ENCODE assay signal across 14 cellular contexts in the genomic region with DNA sequence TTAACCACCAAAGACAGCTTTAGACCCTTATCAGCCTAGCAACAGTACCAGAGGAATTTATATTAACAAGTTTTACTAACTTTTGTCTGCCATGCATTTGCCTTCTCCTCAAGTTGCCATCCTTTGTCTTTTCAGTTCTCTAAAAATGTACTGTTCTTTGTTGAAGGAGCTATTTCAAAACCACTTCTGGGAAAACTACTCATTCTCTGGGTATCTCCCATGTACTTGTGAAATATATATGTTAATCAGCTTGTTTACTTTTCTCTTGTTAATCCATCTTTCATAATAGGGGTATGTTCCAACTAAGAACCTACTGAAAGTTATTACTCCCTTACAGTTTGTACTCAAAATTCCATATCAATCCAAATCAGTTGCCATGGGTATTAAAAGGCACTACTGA. TPM values are rescaled to one million over a fixed set of nuclear protein-coding genes. Genes with fewer than 3 reads are reported as not detected.
A peak's percentile ranks its signal among the peaks of the same experiment; 100 is the strongest.
DNase-seq lines count a peak whose midpoint lies in the region; ATAC-seq and TF ChIP-seq lines count a peak whose summit lies in the region.
"Had no signal": no experiment of that assay in that cellular context is flagged by ENCODE, and none has a peak within 500 bp of the region (broad histone marks: within the 10 kb centered on the region; RNA-seq: fewer than 3 reads in every experiment).

No MANE protein-coding gene starts in this region.

- H3K4me3 ChIP-seq in breast epithelium = no peak overlapping the region
- H3K4me3 ChIP-seq: BLaER1, pancreas, thyroid gland had no signal

- DNase-seq in MCF 10A (ENCODE audit: unreplicated experiment) = peak; percentile 90
- no peak for DNase-seq in breast epithelium (ENCODE audit: low spot score in 2 of 2)
- peak; percentile 72 for DNase-seq in NCI-H460 (ENCODE audit: extremely low read depth, low read depth)
- DNase-seq in fibroblast of gingiva (ENCODE audit: low read depth) = peak; percentile 85
- DNase-seq in stromal cell of bone marrow (ENCODE audit: low read depth) = peak; percentile 51
- DNase-seq in nephron progenitor cell = no peak
- DNase-seq: GOT3, NCI-H2171 treated with DMSO at 0.1 percent for 48 hours, pancreas, thyroid gland had no signal

- H3K9me3 Mint-ChIP-seq in MCF 10A (ENCODE audit: unreplicated experiment) (no peaks in the 10 kb centered on the region), nephron progenitor cell (no peaks in the 10 kb centered on the region)
- H3K9me3 Mint-ChIP-seq: WTC11 had no signal

- TF ChIP-seq CTCF in MCF 10A (IDR thresholded peaks at IDR 0.05; ENCODE audit: unreplicated experiment) (no peak), breast epithelium (IDR thresholded peaks at IDR 0.05) (no peak), nephron progenitor cell (IDR thresholded peaks at IDR 0.05) (no peak)

- ATAC-seq in HG02798 (IDR thresholded peaks at IDR 0.05; ENCODE audit: poor library complexity, unreplicated experiment) (no peak), HG03280 (IDR thresholded peaks at IDR 0.05; ENCODE audit: unreplicated experiment) (no peak)
- ATAC-seq: WTC11 had no signal

- TF ChIP-seq POLR2A in breast epithelium (IDR thresholded peaks at IDR 0.05) = no peak

- BruUV-seq in MCF 10A (replicated peaks; lab: Mats Ljungman, UMichigan) = no TSS peak

- H3K27me3 Mint-ChIP-seq in MCF 10A (ENCODE audit: insufficient read depth, unreplicated experiment) = no peaks in the 10 kb centered on the region
- no peaks in the 10 kb centered on the region for H3K27me3 Mint-ChIP-seq in nephron progenitor cell (ENCODE audit: low read depth, poor library complexity)

- H3K36me3 ChIP-seq in breast epithelium = no peaks in the 10 kb centered on the region
- H3K36me3 ChIP-seq: BLaER1, pancreas, thyroid gland had no signal

- no peaks in the 10 kb centered on the region for H3K9me3 ChIP-seq in breast epithelium
- H3K9me3 ChIP-seq: BLaER1, pancreas, thyroid gland had no signal

- CTCF ChIA-PET in MCF 10A (lab: Yijun Ruan, JAX) = no interaction called here

- peak overlapping the region in 1 of 2 donors; percentile 56 for H3K27ac ChIP-seq in breast epithelium
- H3K27ac ChIP-seq: BLaER1, pancreas, thyroid gland had no signal

- no peaks in the 10 kb centered on the region for H3K27me3 ChIP-seq in breast epithelium
- H3K27me3 ChIP-seq: BLaER1, pancreas, thyroid gland had no signal

- H3K4me3 Mint-ChIP-seq in MCF 10A (ENCODE audit: unreplicated experiment) = peak overlapping the region; percentile 75
- no peak overlapping the region for H3K4me3 Mint-ChIP-seq in nephron progenitor cell
- H3K4me3 Mint-ChIP-seq: WTC11 had no signal

- POLR2A ChIA-PET in MCF 10A (lab: Yijun Ruan, JAX) = interaction anchor here (1.3 to 13.2 kb wide), 3 partner anchors 11 to 19 kb away, joined by 3 to 377 read pairs (median 15); a partner anchor contains a TSS

- H3K27ac Mint-ChIP-seq in MCF 10A (ENCODE audit: low read depth, unreplicated experiment) (no peak overlapping the region), nephron progenitor cell (no peak overlapping the region)
- H3K27ac Mint-ChIP-seq: WTC11 had no signal

- H3K4me1 Mint-ChIP-seq in MCF 10A (ENCODE audit: insufficient read depth, unreplicated experiment) = peaks cover 31% of the 10 kb centered on the region
- H3K4me1 Mint-ChIP-seq in nephron progenitor cell = no peaks in the 10 kb centered on the region

- H3K36me3 Mint-ChIP-seq in MCF 10A (ENCODE audit: insufficient read depth, unreplicated experiment) (peaks cover 9% of the 10 kb centered on the region), nephron progenitor cell (ENCODE audit: low read depth) (no peaks in the 10 kb centered on the region)
- H3K36me3 Mint-ChIP-seq: WTC11 had no signal

- intact Hi-C loops in MCF 10A (cut with micrococcal nuclease) = loop anchor here (1.0 to 10.0 kb wide), 2 partner anchors 16 to 420 kb away; no protein-coding TSS in a partner anchor
- intact Hi-C loops in breast epithelium (cut with DNase I; ENCODE audit: low total_unique reads) = no loop called here

- H3K4me1 ChIP-seq in breast epithelium = peaks cover 5 to 15% of the 10 kb centered on the region in 2 donors
- H3K4me1 ChIP-seq: BLaER1 had no signal

RNA-seq across cellular contexts. Expression of a gene that starts 16.3 kb away (rescaled TPM):
- total RNA-seq in MCF 10A (2022) (37.4 and 48.2 TPM in 2 replicates), breast epithelium (10 to 100 TPM; 56.4 to 95.1 (median 58.1) TPM)
- 7.2 and 7.9 TPM in 2 replicates for total RNA-seq in NCI-H460 (2014; rRNA removed; shearing (Covaris generic))
- polyA plus RNA-seq in NCI-H460 (2014; cell fraction: nucleus; rRNA removed) = 1.8 and 2.7 TPM in 2 replicates

Comparison
In these comparisons a context has a peak if more than half of its experiments do, and no peak if none do; other contexts are left out.
1. DNase-seq: peak in MCF 10A (single experiment), NCI-H460 (single experiment), fibroblast of gingiva (single experiment) and stromal cell of bone marrow (single experiment); none in breast epithelium (0 of 2) and nephron progenitor cell (single experiment).